Comparison of ENCODE assay signal across 30 cellular contexts in the genomic region with DNA sequence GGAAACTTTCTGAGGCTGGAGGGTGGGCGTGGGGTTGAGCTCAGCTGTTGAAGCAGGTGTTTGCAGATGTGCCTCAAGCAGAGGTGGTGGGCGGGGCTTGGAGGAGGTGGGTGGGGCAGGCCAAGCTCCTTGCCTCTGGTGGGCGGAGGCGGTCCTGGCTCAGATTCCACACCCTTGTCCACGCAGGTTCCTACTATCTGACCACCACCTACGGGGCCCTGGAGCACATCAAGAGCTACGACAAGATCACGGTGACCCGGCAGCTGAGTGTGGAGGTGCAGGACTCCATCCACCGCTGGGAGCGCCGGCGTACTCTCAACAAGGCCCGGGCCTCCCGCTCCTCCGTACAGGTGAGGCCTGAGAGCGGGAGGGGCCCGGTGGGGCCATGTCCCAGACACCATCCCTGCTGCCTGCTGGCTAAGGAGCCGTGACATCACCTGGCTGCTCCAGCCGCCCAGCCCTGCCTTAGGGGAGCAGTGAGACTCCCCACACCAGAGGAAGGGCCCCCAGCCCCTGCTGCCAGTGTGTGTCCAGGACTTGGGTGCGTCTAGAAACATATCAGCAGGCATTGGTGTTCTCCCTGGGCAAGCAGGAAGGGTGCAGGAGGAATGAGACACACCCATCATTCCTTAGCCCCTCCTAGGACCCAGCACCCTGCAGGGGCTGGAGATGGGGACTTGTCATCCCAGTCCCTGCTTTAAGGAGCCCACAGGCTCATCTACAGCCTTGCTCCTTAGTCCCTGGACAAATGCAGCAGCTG.
DNase-seq lines count a peak whose midpoint lies in the region; ATAC-seq, FAIRE-seq and TF ChIP-seq lines count a peak whose summit lies in the region.
"Had no signal": no experiment of that assay in that cellular context is flagged by ENCODE, and none has a peak within 500 bp of the region (broad histone marks: within the 10 kb centered on the region; RNA-seq: fewer than 3 reads in every experiment).

No MANE protein-coding gene starts in this region.

- no peaks in the 10 kb centered on the region; the same call in 2 of the 3 replicates for H3K9me3 ChIP-seq in GM12878 (replicated peaks; ENCODE audit: control insufficient read depth, insufficient read depth, low read length)
- no peaks in the 10 kb centered on the region for H3K9me3 ChIP-seq in neural progenitor cell (ENCODE audit: low read depth)
- H3K9me3 ChIP-seq in ascending aorta, result no peaks in the 10 kb centered on the region
- H3K9me3 ChIP-seq: breast epithelium, ovary, suprapubic skin had no signal

- no peak overlapping the region for H2AFZ ChIP-seq in GM12878 (ENCODE audit: control insufficient read depth, low read depth, low read length)
- no peak overlapping the region for H2AFZ ChIP-seq in neural progenitor cell (replicated peaks)

- H3K27me3 ChIP-seq in H7 (ENCODE audit: control insufficient read depth, insufficient read depth, low read length) (peaks cover 19% of the 10 kb centered on the region), GM12878 (replicated peaks in 1 of 2; ENCODE audit: control insufficient read depth in 2 of 2, insufficient read depth in 2 of 2, low read length in 1 of 2) (no peaks in the 10 kb centered on the region), neural progenitor cell (peaks cover 37% of the 10 kb centered on the region), ascending aorta (no peaks in the 10 kb centered on the region)
- H3K27me3 ChIP-seq: breast epithelium, ovary, suprapubic skin had no signal

- no peak overlapping the region for H3K4me3 ChIP-seq in H7 (ENCODE audit: insufficient read depth, low read depth, low read length)
- H3K4me3 ChIP-seq in GM12878, result no peak overlapping the region
- no peak overlapping the region for H3K4me3 ChIP-seq in neural progenitor cell
- H3K4me3 ChIP-seq in ascending aorta, result no peak overlapping the region
- H3K4me3 ChIP-seq: BLaER1 treated with 17β-estradiol and CSF1 and Interleukin-3, amounts not matched to agents 10 nM and 100 nM; breast epithelium; ovary; smooth muscle cell; suprapubic skin had no signal

- no peak for TF ChIP-seq EP300 in GM12878 (IDR thresholded peaks at IDR 0.05; ENCODE audit: borderline replicate concordance in 1 of 2, control insufficient read depth in 1 of 2, low read depth in 2 of 2, low read length in 2 of 2)

- TF ChIP-seq CTCF in GM10266 (IDR thresholded peaks at IDR 0.05; ENCODE audit: control insufficient read depth, insufficient read depth, low read depth, missing control alignments) (no peak), GM12878 (IDR thresholded peaks at IDR 0.05 in 2 of 3, conservative IDR thresholded peaks at IDR 0.05 in 1 of 3; ENCODE audit: control insufficient read depth in 2 of 3, extremely low read depth in 1 of 3, insufficient read depth in 1 of 3, low read depth in 3 of 3, low read length in 3 of 3) (no peak), neural progenitor cell (IDR thresholded peaks at IDR 0.05) (no peak), Calu3 (IDR thresholded peaks at IDR 0.05; ENCODE audit: unreplicated experiment) (no peak), ascending aorta (IDR thresholded peaks at IDR 0.05) (no peak)

- TF ChIP-seq POLR2A in GM12878 (IDR thresholded peaks at IDR 0.05; ENCODE audit: low read depth, low read length), result no peak

- no peak overlapping the region for H3K27ac ChIP-seq in GM12878 (ENCODE audit: control insufficient read depth, insufficient read depth)
- H3K27ac ChIP-seq in neural progenitor cell, result no peak overlapping the region
- H3K27ac ChIP-seq in ascending aorta, result no peak overlapping the region
- H3K27ac ChIP-seq: BLaER1 treated with 17β-estradiol and CSF1 and Interleukin-3, amounts not matched to agents 10 nM and 100 nM; ovary; suprapubic skin; VCaP had no signal

- no peaks in the 10 kb centered on the region for H3F3A ChIP-seq in neural progenitor cell (ENCODE audit: low read depth)

- BruUV-seq in GM12878 (replicated peaks; lab: Mats Ljungman, UMichigan), result no TSS peak
- BruUV-seq in Calu3 (replicated peaks; lab: Mats Ljungman, UMichigan), result no TSS peak

- H3K9ac ChIP-seq in GM12878 (ENCODE audit: control insufficient read depth, insufficient read depth, low read length) (no peak overlapping the region), neural progenitor cell (no peak overlapping the region)
- H3K9ac ChIP-seq: BLaER1 treated with 17β-estradiol and CSF1 and Interleukin-3, amounts not matched to agents 10 nM and 100 nM had no signal

- WGBS in GM12878 (ENCODE audit: insufficient coverage, insufficient replicate concordance, low lambda C conversion rate, missing lambda C conversion rate), result 78% methylated on average over 12 of the region's 21 CpGs

- H4K20me1 ChIP-seq in GM12878 (ENCODE audit: control insufficient read depth, insufficient read depth), result no peaks in the 10 kb centered on the region
- H4K20me1 ChIP-seq in neural progenitor cell (ENCODE audit: low read depth), result no peaks in the 10 kb centered on the region

- intact Hi-C loops in GM12878 (cut with micrococcal nuclease; ENCODE audit: unreplicated experiment), result loop anchor here (5.0 to 10.0 kb wide), 2 partner anchors 360 to 548 kb away; a partner anchor contains a TSS
- intact Hi-C loops in Calu3 (cut with micrococcal nuclease; ENCODE audit: unreplicated experiment), result loop anchor here (5.0 to 10.0 kb wide), 2 partner anchors 100 to 548 kb away; no protein-coding TSS in a partner anchor
- intact Hi-C loops in ascending aorta (cut with DNase I), result loop anchor here (5.0 kb wide), 2 partner anchors 83 to 173 kb away; a partner anchor contains a TSS

- H3K36me3 Mint-ChIP-seq in neural progenitor cell, result no peaks in the 10 kb centered on the region
- H3K36me3 Mint-ChIP-seq in Calu3 (ENCODE audit: insufficient read depth, unreplicated experiment), result peaks cover 11% of the 10 kb centered on the region
- H3K36me3 Mint-ChIP-seq: natural killer cell had no signal

- no peaks in the 10 kb centered on the region for H3K36me3 ChIP-seq in H7 (replicated peaks; ENCODE audit: control insufficient read depth, insufficient read depth, low read length)
- H3K36me3 ChIP-seq in GM12878 (ENCODE audit: control insufficient read depth in 2 of 2, insufficient read depth in 2 of 2, low read length in 1 of 2), result peaks cover 0 to 22% of the 10 kb centered on the region in 2 experiments; a peak in 3 of 4 replicates
- no peaks in the 10 kb centered on the region for H3K36me3 ChIP-seq in neural progenitor cell
- peaks cover 14 to 21% of the 10 kb centered on the region in 2 donors for H3K36me3 ChIP-seq in ascending aorta
- H3K36me3 ChIP-seq: breast epithelium, ovary had no signal

- RAD21 ChIA-PET in GM12878 (lab: Charles Lee; ENCODE audit: unreplicated experiment), result interaction anchor here (0.6 to 0.7 kb wide), 2 partner anchors 478 to 681 kb away, joined by 3 to 4 read pairs; no protein-coding TSS in a partner anchor

- H3K4me1 Mint-ChIP-seq in neural progenitor cell (peaks cover 3% of the 10 kb centered on the region), Calu3 (ENCODE audit: low read depth, unreplicated experiment) (no peaks in the 10 kb centered on the region)

- peaks cover 7% of the 10 kb centered on the region for H3K4me1 ChIP-seq in GM12878 (ENCODE audit: control insufficient read depth, insufficient read depth, low read length)
- H3K4me1 ChIP-seq in neural progenitor cell, result peaks cover 6% of the 10 kb centered on the region
- peaks cover 4% of the 10 kb centered on the region in 2 donors for H3K4me1 ChIP-seq in ascending aorta
- H3K4me1 ChIP-seq: breast epithelium had no signal

- H3K79me2 ChIP-seq in GM12878 (ENCODE audit: control insufficient read depth, insufficient read depth, low read length) (no peaks in the 10 kb centered on the region), neural progenitor cell (ENCODE audit: low read depth) (no peaks in the 10 kb centered on the region)

- H3K4me3 Mint-ChIP-seq in neural progenitor cell, result no peak overlapping the region
- H3K4me3 Mint-ChIP-seq in Calu3 (ENCODE audit: low read depth, unreplicated experiment), result no peak overlapping the region
- H3K4me3 Mint-ChIP-seq: activated naive CD4-positive, alpha-beta T cell treated with anti-CD3 and anti-CD28 coated beads for 36 hours; activated T-cell treated with anti-CD3 and anti-CD28 coated beads, Interleukin-2, amount 50 U/mL, for 4 hours; natural killer cell had no signal

- peaks cover 6% of the 10 kb centered on the region for H3K27me3 Mint-ChIP-seq in neural progenitor cell (ENCODE audit: insufficient read depth, low read depth)
- H3K27me3 Mint-ChIP-seq in Calu3 (ENCODE audit: unreplicated experiment), result no peaks in the 10 kb centered on the region

- ATAC-seq in GM12878, result no peak
- ATAC-seq: activated T-cell treated with anti-CD3 and anti-CD28 coated beads, Interleukin-2, amount 50 U/mL, for 4 hours; natural killer cell; Panc1 had no signal

- peak; percentile 32 for DNase-seq in GM10266 (ENCODE audit: extremely low spot score)
- DNase-seq in H7, result peak; percentile 83
- DNase-seq in GM12878 (ENCODE audit: low read depth, low spot score), result no peak
- peak; percentile 31 for DNase-seq in neural progenitor cell (ENCODE audit: low spot score)
- DNase-seq in Calu3, result no peak
- DNase-seq in dermis blood vessel endothelial cell, result no peak
- DNase-seq in NCI-H1436 (lab: John Stamatoyannopoulos, UW), result no peak
- DNase-seq in ascending aorta (ENCODE audit: low spot score in 2 of 2), result no peak
- DNase-seq: activated CD4-positive, alpha-beta T cell treated with anti-CD3 and anti-CD28 coated beads for 48 hours; activated naive CD4-positive, alpha-beta T cell treated with anti-CD3 and anti-CD28 coated beads for 36 hours; activated T-cell treated with anti-CD3 and anti-CD28 coated beads, Interleukin-2, amount 50 U/mL, for 4 hours; amniotic stem cell; DND-41; effector CD8-positive, alpha-beta T cell; glutamatergic neuron; GOT3; natural killer cell; NCI-H1105; NCI-H2029 treated with DMSO at 0.1 percent for 48 hours; NCI-H446; retina; SHP77 treated with DMSO at 0.1 percent for 48 hours had no signal

- H3K4me2 ChIP-seq in GM12878 (ENCODE audit: control insufficient read depth, insufficient read depth), result no peak overlapping the region
- no peak overlapping the region for H3K4me2 ChIP-seq in neural progenitor cell
- H3K4me2 ChIP-seq: BLaER1 treated with 17β-estradiol and CSF1 and Interleukin-3, amounts not matched to agents 10 nM and 100 nM; smooth muscle cell had no signal

- no peak overlapping the region for H3K27ac Mint-ChIP-seq in neural progenitor cell
- no peak overlapping the region for H3K27ac Mint-ChIP-seq in Calu3 (ENCODE audit: unreplicated experiment)
- H3K27ac Mint-ChIP-seq: activated naive CD4-positive, alpha-beta T cell treated with anti-CD3 and anti-CD28 coated beads for 36 hours had no signal

- POLR2A ChIA-PET in GM12878 (lab: Charles Lee), result interaction anchor here (0.5 kb wide), 1 partner anchor 41 kb away, joined by 3 read pairs; no protein-coding TSS in a partner anchor

- H3K9me3 Mint-ChIP-seq in neural progenitor cell, result no peaks in the 10 kb centered on the region
- H3K9me3 Mint-ChIP-seq in Calu3 (ENCODE audit: low read depth, unreplicated experiment), result no peaks in the 10 kb centered on the region
- H3K9me3 Mint-ChIP-seq: activated naive CD4-positive, alpha-beta T cell treated with anti-CD3 and anti-CD28 coated beads for 36 hours; activated T-cell treated with anti-CD3 and anti-CD28 coated beads, Interleukin-2, amount 50 U/mL, for 4 hours; natural killer cell had no signal

- no peak for TF ChIP-seq RAD21 in GM12878 (IDR thresholded peaks at IDR 0.05; ENCODE audit: insufficient read depth, low read depth, low read length)

- SMC1A ChIA-PET in GM12878 (lab: Charles Lee; ENCODE audit: uncharacterized antibody, unreplicated experiment), result interaction anchor here (0.6 to 6.8 kb wide), 4 partner anchors 69 to 224 kb away, joined by 3 to 63 read pairs (median 6); no protein-coding TSS in a partner anchor

- in situ Hi-C loops in GM12878 (cut with MboI), result loop anchor here (25.0 kb wide), 1 partner anchor 548 kb away; no protein-coding TSS in a partner anchor

- no peak for FAIRE-seq in GM12878 (lab: Jason Lieb, UNC)
- FAIRE-seq: colon had no signal

- CTCF ChIA-PET in GM12878 (lab: Yijun Ruan, JAX) (interaction anchor here (1.5 to 3.3 kb wide), 3 partner anchors 88 to 101 kb away, joined by 3 to 18 read pairs (median 7); no protein-coding TSS in a partner anchor), Calu3 (lab: Charles Lee) (interaction anchor here (1.6 kb wide), 1 partner anchor 101 kb away, joined by 3 read pairs; no protein-coding TSS in a partner anchor)

Comparison
In these comparisons a context has a peak if more than half of its experiments do, and no peak if none do; other contexts are left out.
1. DNase-seq: peak in GM10266 (single experiment), H7 (single experiment) and neural progenitor cell (single experiment); none in GM12878 (single experiment), Calu3 (single experiment), dermis blood vessel endothelial cell (single experiment), NCI-H1436 (single experiment) and ascending aorta (0 of 2).